ENCODE assay signal across 20 cellular contexts in genomic region chr5:89263846-89264245, GRCh38.
A peak's percentile ranks its signal among the peaks of the same experiment; 100 is the strongest.
DNase-seq lines count a peak whose midpoint lies in the region; ATAC-seq and TF ChIP-seq lines count a peak whose summit lies in the region.
"Had no signal": no experiment of that assay in that cellular context is flagged by ENCODE, and none has a peak within 500 bp of the region (broad histone marks: within the 10 kb centered on the region; RNA-seq: fewer than 3 reads in every experiment).

No MANE protein-coding gene starts in this region.

- H3K27ac ChIP-seq in HCT116 (ENCODE audit: low read depth, low read length) (no peak overlapping the region), right lobe of liver (no peak overlapping the region), substantia nigra (ENCODE audit: low read depth, low read length, poor library complexity, severe bottlenecking) (no peak overlapping the region)
- H3K27ac ChIP-seq: GM23248 had no signal

- no peak overlapping the region for H3K4me3 ChIP-seq in GM12864 (ENCODE audit: low read depth, low read length)
- no peak overlapping the region for H3K4me3 ChIP-seq in HCT116 (replicated peaks in 1 of 2; ENCODE audit: low read depth in 1 of 2, low read length in 2 of 2)
- no peak overlapping the region for H3K4me3 ChIP-seq in epithelial cell of proximal tubule (ENCODE audit: low read depth, low read length)
- no peak overlapping the region for H3K4me3 ChIP-seq in right lobe of liver
- H3K4me3 ChIP-seq: GM23248 had no signal

- H3K27me3 ChIP-seq in HCT116 (ENCODE audit: insufficient read depth, low read length), result no peaks in the 10 kb centered on the region
- no peaks in the 10 kb centered on the region for H3K27me3 ChIP-seq in right lobe of liver

- DNase-seq in GM12864 (ENCODE audit: low read depth) (no peak), HCT116 (ENCODE audit: low read depth, low spot score) (no peak), OCI-M1 (lab: John Stamatoyannopoulos, UW) (peak; percentile 15), epithelial cell of proximal tubule (ENCODE audit: low read depth) (no peak), right lobe of liver (no peak), substantia nigra (lab: John Stamatoyannopoulos, UW) (no peak)
- DNase-seq in activated T-cell treated with anti-CD3 and anti-CD28 coated beads, Interleukin-2, amount 50 U/mL, for 4 hours, result no peak
- DNase-seq in activated CD4-positive, alpha-beta T cell treated with anti-CD3 and anti-CD28 coated beads for 36 hours, result no peak
- DNase-seq: COR-L47, DMS 273 treated with DMSO at 0.1 percent for 48 hours, DND-41, GM23248, KBM-7, NCI-H1417 treated with DMSO at 0.1 percent for 48 hours, NCI-H1930, NCI-H2171, NCI-H526, Right ventricle myocardium superior, SW 1271 had no signal

- no peak for ATAC-seq in HCT116
- ATAC-seq in right lobe of liver, result no peak
- ATAC-seq in activated T-cell treated with anti-CD3 and anti-CD28 coated beads, Interleukin-2, amount 50 U/mL, for 4 hours, result no peak
- ATAC-seq in activated CD4-positive, alpha-beta T cell treated with anti-CD3 and anti-CD28 coated beads for 36 hours, result no peak

- H3K79me2 ChIP-seq in HCT116 (ENCODE audit: insufficient read depth, low read length), result no peaks in the 10 kb centered on the region

- TF ChIP-seq POLR2A in HCT116 (IDR thresholded peaks at IDR 0.05; ENCODE audit: borderline replicate concordance, extremely low read depth, insufficient read depth, insufficient read length) (no peak), right lobe of liver (IDR thresholded peaks at IDR 0.05) (no peak)

- POLR2A ChIA-PET in HCT116 (lab: Charles Lee), result no interaction called here
- POLR2A ChIA-PET in activated CD4-positive, alpha-beta T cell treated with anti-CD3 and anti-CD28 coated beads for 36 hours (lab: Charles Lee), result no interaction called here

- no peaks in the 10 kb centered on the region for H3K36me3 Mint-ChIP-seq in activated T-cell treated with anti-CD3 and anti-CD28 coated beads, Interleukin-2, amount 50 U/mL, for 4 hours (ENCODE audit: insufficient read depth)
- H3K36me3 Mint-ChIP-seq in activated CD4-positive, alpha-beta T cell treated with anti-CD3 and anti-CD28 coated beads for 36 hours (ENCODE audit: low read depth), result no peaks in the 10 kb centered on the region

- H3K36me3 ChIP-seq in HCT116 (ENCODE audit: control insufficient read depth in 1 of 2, insufficient read depth in 2 of 2, low read length in 2 of 2), result no peaks in the 10 kb centered on the region
- no peaks in the 10 kb centered on the region for H3K36me3 ChIP-seq in right lobe of liver

- no peak overlapping the region for H3K27ac Mint-ChIP-seq in activated CD4-positive, alpha-beta T cell treated with anti-CD3 and anti-CD28 coated beads for 36 hours
- H3K27ac Mint-ChIP-seq: B cell had no signal

- H3K27me3 Mint-ChIP-seq in activated T-cell treated with anti-CD3 and anti-CD28 coated beads, Interleukin-2, amount 50 U/mL, for 4 hours (ENCODE audit: low read depth), result no peaks in the 10 kb centered on the region
- H3K27me3 Mint-ChIP-seq in activated CD4-positive, alpha-beta T cell treated with anti-CD3 and anti-CD28 coated beads for 36 hours, result peaks cover 6% of the 10 kb centered on the region
- H3K27me3 Mint-ChIP-seq: B cell had no signal

- H3K9me3 ChIP-seq in HCT116 (ENCODE audit: control insufficient read depth in 1 of 2, insufficient read depth in 1 of 2, low read depth in 1 of 2, low read length in 2 of 2) (no peaks in the 10 kb centered on the region), right lobe of liver (no peaks in the 10 kb centered on the region)

- CTCF ChIA-PET in HCT116 (lab: Charles Lee), result no interaction called here
- CTCF ChIA-PET in activated CD4-positive, alpha-beta T cell treated with anti-CD3 and anti-CD28 coated beads for 36 hours (lab: Charles Lee), result no interaction called here

- H3K9ac ChIP-seq in HCT116 (ENCODE audit: low read length), result no peak overlapping the region
- H3K9ac ChIP-seq: GM23248 had no signal

- peak; percentile 28; the same call in 1 of the 2 replicates for TF ChIP-seq RAD21 in HCT116 (IDR thresholded peaks at IDR 0.05; ENCODE audit: low read depth)

- WGBS in right lobe of liver (ENCODE audit: insufficient coverage, low coverage, low lambda C conversion rate, missing lambda C conversion rate), result 73% methylated on average over 1 of the region's 1 CpG

- H3K9me3 Mint-ChIP-seq in activated T-cell treated with anti-CD3 and anti-CD28 coated beads, Interleukin-2, amount 50 U/mL, for 4 hours, result no peaks in the 10 kb centered on the region
- no peaks in the 10 kb centered on the region for H3K9me3 Mint-ChIP-seq in activated CD4-positive, alpha-beta T cell treated with anti-CD3 and anti-CD28 coated beads for 36 hours (ENCODE audit: low read depth)

- H3K4me1 Mint-ChIP-seq in activated T-cell treated with anti-CD3 and anti-CD28 coated beads, Interleukin-2, amount 50 U/mL, for 4 hours (ENCODE audit: low read depth), result no peaks in the 10 kb centered on the region
- no peaks in the 10 kb centered on the region for H3K4me1 Mint-ChIP-seq in activated CD4-positive, alpha-beta T cell treated with anti-CD3 and anti-CD28 coated beads for 36 hours

- RAD21 ChIA-PET in HCT116 (lab: Charles Lee; ENCODE audit: low non-redundant PET in 1 of 2, low total read pairs in 2 of 2, uncharacterized antibody in 2 of 2, unreplicated experiment in 2 of 2), result no interaction called here

- no peak overlapping the region for H3K4me2 ChIP-seq in HCT116 (ENCODE audit: low read length)

- H3K4me1 ChIP-seq in HCT116 (ENCODE audit: control insufficient read depth in 1 of 2, insufficient read depth in 2 of 2, low read length in 2 of 2) (no peaks in the 10 kb centered on the region), right lobe of liver (no peaks in the 10 kb centered on the region)

- TF ChIP-seq CTCF in GM12864 (IDR thresholded peaks at IDR 0.05; ENCODE audit: low read depth, low read length, missing control alignments) (peak; percentile 6), HCT116 (IDR thresholded peaks at IDR 0.05 in 2 of 3, conservative IDR thresholded peaks at IDR 0.05 in 1 of 3; ENCODE audit: borderline replicate concordance in 1 of 3, insufficient read depth in 1 of 3, low read depth in 2 of 3, low read length in 2 of 3) (peak in 1 of 3 experiments; percentile 15; a peak in 1 of 6 replicates), epithelial cell of proximal tubule (conservative IDR thresholded peaks at IDR 0.05; ENCODE audit: low read depth, low read length) (peak; percentile 34), right lobe of liver (IDR thresholded peaks at IDR 0.05) (no peak)

- intact Hi-C loops in HCT116 (cut with micrococcal nuclease), result no loop called here
- intact Hi-C loops in right lobe of liver (cut with DNase I), result no loop called here
- intact Hi-C loops in activated CD4-positive, alpha-beta T cell treated with anti-CD3 and anti-CD28 coated beads for 36 hours (cut with DNase I, micrococcal nuclease), result no loop called here

- no peaks in the 10 kb centered on the region for H3K9me2 ChIP-seq in HCT116 (ENCODE audit: insufficient read depth)

- no peak overlapping the region for H2AFZ ChIP-seq in HCT116 (ENCODE audit: low read depth, low read length, poor library complexity, severe bottlenecking)
- H2AFZ ChIP-seq: GM23248 had no signal

- no TSS peak for BruUV-seq in HCT116 (replicated peaks; lab: Mats Ljungman, UMichigan)

- H4K20me1 ChIP-seq in HCT116 (ENCODE audit: insufficient read depth), result no peaks in the 10 kb centered on the region

- no peak overlapping the region for H3K4me3 Mint-ChIP-seq in activated T-cell treated with anti-CD3 and anti-CD28 coated beads, Interleukin-2, amount 50 U/mL, for 4 hours
- no peak overlapping the region for H3K4me3 Mint-ChIP-seq in activated CD4-positive, alpha-beta T cell treated with anti-CD3 and anti-CD28 coated beads for 36 hours
- H3K4me3 Mint-ChIP-seq: B cell had no signal

TF ChIP-seq in HCT116, 20 proteins besides CTCF, POLR2A, EP300 and RAD21:
- TF ChIP-seq POLR2AphosphoS5 (IDR thresholded peaks at IDR 0.05; ENCODE audit: low read depth, low read length) (no peak), CEBPB (IDR thresholded peaks at IDR 0.05; ENCODE audit: low read depth) (no peak), ELF1 (IDR thresholded peaks at IDR 0.05; ENCODE audit: borderline replicate concordance, low read depth) (no peak), TCF7L2 (IDR thresholded peaks at IDR 0.05; ENCODE audit: borderline replicate concordance, extremely low read depth, insufficient read depth, insufficient read length) (no peak), YY1 (IDR thresholded peaks at IDR 0.05; ENCODE audit: extremely low read depth, insufficient replicate concordance, low read depth, low read length) (no peak), MAX (IDR thresholded peaks at IDR 0.05) (no peak)

Comparison
In these comparisons a context has a peak if more than half of its experiments do, and no peak if none do; other contexts are left out.
1. CTCF ChIP-seq: peak in GM12864 (single experiment) and epithelial cell of proximal tubule (single experiment); none in right lobe of liver (0 of 4).